ENCODE assay signal across 21 cellular contexts in the genomic region with DNA sequence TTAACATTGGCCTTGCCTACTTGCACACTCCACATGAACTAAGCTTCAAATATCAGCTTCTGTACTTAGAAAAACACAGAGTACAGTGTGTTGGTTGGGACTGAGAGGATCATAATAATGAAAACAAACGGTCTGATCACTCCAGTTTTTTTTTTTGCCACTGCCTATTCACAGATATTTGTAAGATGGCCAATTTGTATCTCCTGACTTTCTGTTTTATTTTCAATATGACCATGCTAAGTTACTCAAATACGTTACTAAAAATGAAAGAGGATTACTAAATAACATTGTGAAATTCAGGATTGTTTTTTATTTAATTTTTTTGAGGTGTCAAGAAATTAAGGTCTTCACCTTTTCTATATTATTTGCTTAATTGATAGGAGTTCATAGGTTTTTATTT.
"Had no signal": no experiment of that assay in that cellular context is flagged by ENCODE, and none has a peak within 500 bp of the region (broad histone marks: within the 10 kb centered on the region; RNA-seq: fewer than 3 reads in every experiment).

No MANE protein-coding gene starts in this region.

- ATAC-seq: gastrocnemius medialis; heart left ventricle; left ventricle myocardium superior; pancreas; psoas muscle; stimulated activated naive CD8-positive, alpha-beta T cell treated with anti-CD3 and anti-CD28 coated beads, Interleukin-15, Interleukin-2, amounts not matched to agents 100 U/mL and 50 U/mL, for 24 hours had no signal

- H3K4me1 ChIP-seq: colonic mucosa, esophagus muscularis mucosa, gastrocnemius medialis, heart left ventricle, pancreas, psoas muscle, right atrium auricular region, upper lobe of left lung had no signal

- H3K27me3 ChIP-seq: colonic mucosa, esophagus muscularis mucosa, gastrocnemius medialis, heart left ventricle, neutrophil, pancreas, right atrium auricular region, upper lobe of left lung had no signal

- DNase-seq: activated CD4-positive, alpha-beta memory T cell treated with anti-CD3 and anti-CD28 coated beads for 36 hours; activated CD4-positive, alpha-beta T cell treated with anti-CD3 and anti-CD28 coated beads for 4 hours; activated CD4-positive, CD25-positive, alpha-beta regulatory T cell; activated naive CD4-positive, alpha-beta T cell treated with Interleukin-2 at 50 U/mL for 16 hours; activated naive CD8-positive, alpha-beta T cell treated with anti-CD3 and anti-CD28 coated beads for 36 hours; activated T-cell treated with anti-CD3 and anti-CD28 coated beads, Interleukin-2, amount 50 U/mL, for 48 hours; amniotic stem cell; colonic mucosa; gastrocnemius medialis; heart left ventricle; left ventricle myocardium superior; midbrain; pancreas; psoas muscle; stimulated activated CD4-positive, alpha-beta T cell treated with anti-CD3 and anti-CD28 coated beads, Interleukin-4, amount 100 ng/mL, for 4 hours; stimulated activated naive CD8-positive, alpha-beta T cell treated with anti-CD3 and anti-CD28 coated beads, Interleukin-15, Interleukin-2, amounts not matched to agents 100 U/mL and 50 U/mL, for 24 hours; upper lobe of left lung had no signal

- H3K36me3 ChIP-seq: colonic mucosa, esophagus muscularis mucosa, gastrocnemius medialis, heart left ventricle, neutrophil, pancreas, right atrium auricular region, upper lobe of left lung had no signal

- H3K27ac ChIP-seq: colonic mucosa, esophagus muscularis mucosa, gastrocnemius medialis, heart left ventricle, neutrophil, pancreas, psoas muscle, right atrium auricular region, upper lobe of left lung had no signal

- H3K4me3 ChIP-seq: colonic mucosa, esophagus muscularis mucosa, gastrocnemius medialis, heart left ventricle, pancreas, psoas muscle, right atrium auricular region, upper lobe of left lung had no signal

- FAIRE-seq: bronchial epithelial cell, pancreas had no signal

- H3K9me3 ChIP-seq: colonic mucosa, esophagus muscularis mucosa, gastrocnemius medialis, neutrophil, pancreas, psoas muscle, right atrium auricular region, upper lobe of left lung had no signal
